In the genomic region with DNA sequence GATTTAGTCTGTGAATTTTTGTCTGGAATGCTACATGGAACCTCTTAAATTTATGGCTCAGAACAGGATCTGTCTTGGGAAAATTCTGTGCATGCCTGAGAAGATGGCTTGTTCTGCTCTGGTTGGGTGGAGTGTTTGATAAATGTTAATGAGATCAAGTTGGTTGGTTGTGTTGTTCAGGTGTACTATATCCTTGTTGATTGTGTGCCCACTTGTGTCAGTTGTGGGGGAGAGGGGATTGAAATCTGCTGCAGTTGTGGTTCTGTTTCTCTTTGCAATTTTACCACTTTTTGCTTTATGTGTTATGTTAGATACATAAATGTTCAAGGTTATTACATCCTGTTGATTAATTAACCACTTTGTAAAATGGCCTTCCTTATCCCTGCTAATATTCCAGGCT, we compare ENCODE assay signal across 4 cellular contexts. TPM values are rescaled to one million over a fixed set of nuclear protein-coding genes. Genes with fewer than 3 reads are reported as not detected.
"Had no signal": no experiment of that assay in that cellular context is flagged by ENCODE, and none has a peak within 500 bp of the region (broad histone marks: within the 10 kb centered on the region; RNA-seq: fewer than 3 reads in every experiment).

No MANE protein-coding gene starts in this region.

RNA-seq across cellular contexts. Expression of gene SPDYE6, which starts 13.8 kb away (rescaled TPM):
- total RNA-seq: HT-29, HT1080, IMR-90, K562 had no signal
- polyA plus RNA-seq: IMR-90 had no signal
